8 cellular contexts compared by ENCODE assay signal in genomic region chr9:112174965-112175795, GRCh38. TPM values are rescaled to one million over a fixed set of nuclear protein-coding genes. Genes with fewer than 3 reads are reported as not detected.
DNase-seq lines count a peak whose midpoint lies in the region; ATAC-seq and TF ChIP-seq lines count a peak whose summit lies in the region.

Gene SUSD1, minus strand, starts transcription at chr9:112175297. Its CDS starts 62 bp downstream, at chr9:112175235.

- H3K36me3 ChIP-seq in GM23338 (ENCODE audit: insufficient read depth) (no peaks in the 10 kb centered on the region), Karpas-422 (ENCODE audit: insufficient read depth, low read length) (no peaks in the 10 kb centered on the region)

- CTCF ChIA-PET in activated CD4-positive, alpha-beta memory T cell treated with anti-CD3 and anti-CD28 coated beads, Interleukin-2, amount 10 ng/mL, durations not matched to agents 7 days and 5 days (lab: Charles Lee): interaction anchor here (0.6 to 1.8 kb wide), 5 partner anchors 11 to 185 kb away, joined by 3 to 6 read pairs (median 5); no protein-coding TSS in a partner anchor

- peaks cover 7% of the 10 kb centered on the region for H3K4me1 ChIP-seq in GM23338 (ENCODE audit: insufficient read depth)
- peaks cover 12% of the 10 kb centered on the region for H3K4me1 ChIP-seq in Karpas-422 (ENCODE audit: low read length)

- peak within 1 kb of the TSS; percentile 72 for H3K9ac ChIP-seq in Karpas-422 (ENCODE audit: low read length)

- 0 out of 2 replicates have a peak, but pooled peaks cover 4% of the 10 kb centered on the region for H3F3A ChIP-seq in GM23338 (replicated peaks; ENCODE audit: low read depth)

- H4K20me1 ChIP-seq in GM23338 (replicated peaks; ENCODE audit: insufficient read depth) (no peaks in the 10 kb centered on the region), Karpas-422 (ENCODE audit: insufficient read depth, low read depth, low read length) (no peaks in the 10 kb centered on the region)

- H3K27me3 Mint-ChIP-seq in GM23338 (ENCODE audit: insufficient read depth, low read depth, poor library complexity): peaks cover 29% of the 10 kb centered on the region
- H3K27me3 Mint-ChIP-seq in activated CD4-positive, alpha-beta memory T cell treated with anti-CD3 and anti-CD28 coated beads, Interleukin-2, amount 10 ng/mL, durations not matched to agents 7 days and 5 days: peaks cover 7% of the 10 kb centered on the region
- H3K27me3 Mint-ChIP-seq in naive thymus-derived CD8-positive, alpha-beta T cell: no peaks in the 10 kb centered on the region

- H3K9me3 ChIP-seq in Karpas-422 (ENCODE audit: low read length): no peaks in the 10 kb centered on the region

- peak within 1 kb of the TSS; percentile 96 for H3K4me3 ChIP-seq in GM23338
- peak within 1 kb of the TSS; percentile 72 for H3K4me3 ChIP-seq in Karpas-422 (ENCODE audit: low read length)

- TF ChIP-seq CTCF in GM23338 (conservative IDR thresholded peaks at IDR 0.05; ENCODE audit: low read depth in 2 of 2): no peak

- peak within 1 kb of the TSS; percentile 99 for H2AFZ ChIP-seq in GM23338
- H2AFZ ChIP-seq in Karpas-422 (ENCODE audit: low read length): peak within 1 kb of the TSS; percentile 79

- no peaks in the 10 kb centered on the region for H3K36me3 Mint-ChIP-seq in GM23338 (ENCODE audit: low read depth)
- H3K36me3 Mint-ChIP-seq in activated CD4-positive, alpha-beta memory T cell treated with anti-CD3 and anti-CD28 coated beads, Interleukin-2, amount 10 ng/mL, durations not matched to agents 7 days and 5 days (ENCODE audit: low read depth): peaks cover 29% of the 10 kb centered on the region
- H3K36me3 Mint-ChIP-seq in naive thymus-derived CD8-positive, alpha-beta T cell: no peaks in the 10 kb centered on the region

- H3K27ac Mint-ChIP-seq in GM23338: no peak within 1 kb of the TSS
- peak within 1 kb of the TSS; percentile 98 for H3K27ac Mint-ChIP-seq in activated CD4-positive, alpha-beta memory T cell treated with anti-CD3 and anti-CD28 coated beads, Interleukin-2, amount 10 ng/mL, durations not matched to agents 7 days and 5 days
- peak within 1 kb of the TSS; percentile 80 to 92 (median 88) for H3K27ac Mint-ChIP-seq in naive thymus-derived CD8-positive, alpha-beta T cell

- 0 out of 2 replicates have a peak, but pooled peaks cover 7% of the 10 kb centered on the region for H3K9me2 ChIP-seq in GM23338 (ENCODE audit: insufficient read depth)
- H3K9me2 ChIP-seq in Karpas-422 (replicated peaks; ENCODE audit: insufficient read depth, low read length): no peaks in the 10 kb centered on the region

- peak; percentile 44 for DNase-seq in NCI-H2227 (lab: John Stamatoyannopoulos, UW; ENCODE audit: unreplicated experiment)
- DNase-seq in NCI-H2227 treated with DMSO at 0.1 percent for 48 hours (lab: John Stamatoyannopoulos, UW): no peak
- DNase-seq in GM23338 (ENCODE audit: low spot score): peak; percentile 72
- DNase-seq in Karpas-422: peak; percentile 71
- peak; percentile 50 for DNase-seq in activated CD4-positive, alpha-beta memory T cell treated with anti-CD3 and anti-CD28 coated beads, Interleukin-2, amount 10 ng/mL, durations not matched to agents 7 days and 5 days
- DNase-seq in naive thymus-derived CD8-positive, alpha-beta T cell: peak in 7 of 10 donors; percentile 21 to 46 (median 39)
- no peak for DNase-seq in kidney glomerular epithelial cell (lab: John Stamatoyannopoulos, UW)

- H3K9me3 Mint-ChIP-seq in GM23338: no peaks in the 10 kb centered on the region
- peaks cover 6% of the 10 kb centered on the region for H3K9me3 Mint-ChIP-seq in activated CD4-positive, alpha-beta memory T cell treated with anti-CD3 and anti-CD28 coated beads, Interleukin-2, amount 10 ng/mL, durations not matched to agents 7 days and 5 days
- no peaks in the 10 kb centered on the region for H3K9me3 Mint-ChIP-seq in naive thymus-derived CD8-positive, alpha-beta T cell

- ATAC-seq in GM23338 (peak; percentile 67), esophagus mucosa (peak; percentile 43)
- peak; percentile 51 to 73 for ATAC-seq in naive thymus-derived CD8-positive, alpha-beta T cell

- POLR2A ChIA-PET in activated CD4-positive, alpha-beta memory T cell treated with anti-CD3 and anti-CD28 coated beads, Interleukin-2, amount 10 ng/mL, durations not matched to agents 7 days and 5 days (lab: Charles Lee): interaction anchor here (0.6 to 5.8 kb wide), 18 partner anchors 9 to 204 kb away, joined by 3 to 49 read pairs (median 4); partner anchors contain the start of genes HSDL2 and PTBP3
- POLR2A ChIA-PET in naive thymus-derived CD8-positive, alpha-beta T cell (lab: Charles Lee): interaction anchor here (0.6 to 1.5 kb wide), 6 partner anchors 53 to 705 kb away, joined by 3 to 6 read pairs (median 5); partner anchors contain the start of genes PTBP3 and UGCG

- H3K27me3 ChIP-seq in GM23338 (ENCODE audit: insufficient read depth) (peaks cover 41% of the 10 kb centered on the region), Karpas-422 (ENCODE audit: low read length) (no peaks in the 10 kb centered on the region; the same call in 1 of the 2 replicates)

- H3K79me2 ChIP-seq in GM23338 (replicated peaks; ENCODE audit: insufficient read depth): no peaks in the 10 kb centered on the region
- H3K79me2 ChIP-seq in Karpas-422 (ENCODE audit: low read length): 0 out of 2 replicates have a peak, but pooled peaks cover 5% of the 10 kb centered on the region

- peak within 1 kb of the TSS; percentile 87 for H3K4me3 Mint-ChIP-seq in GM23338
- peak within 1 kb of the TSS; percentile 86 for H3K4me3 Mint-ChIP-seq in activated CD4-positive, alpha-beta memory T cell treated with anti-CD3 and anti-CD28 coated beads, Interleukin-2, amount 10 ng/mL, durations not matched to agents 7 days and 5 days
- H3K4me3 Mint-ChIP-seq in naive thymus-derived CD8-positive, alpha-beta T cell: peak within 1 kb of the TSS; percentile 82 to 93 (median 90)

- peak within 1 kb of the TSS; percentile 97 for H3K4me2 ChIP-seq in GM23338
- H3K4me2 ChIP-seq in Karpas-422 (ENCODE audit: low read depth, low read length, poor library complexity, severe bottlenecking): peak within 1 kb of the TSS; percentile 86

- H3K27ac ChIP-seq in GM23338 (ENCODE audit: low read depth) (no peak within 1 kb of the TSS), Karpas-422 (ENCODE audit: low read length) (no peak within 1 kb of the TSS)

- H3K4me1 Mint-ChIP-seq in GM23338: peaks cover 32% of the 10 kb centered on the region
- peaks cover 80% of the 10 kb centered on the region for H3K4me1 Mint-ChIP-seq in activated CD4-positive, alpha-beta memory T cell treated with anti-CD3 and anti-CD28 coated beads, Interleukin-2, amount 10 ng/mL, durations not matched to agents 7 days and 5 days
- H3K4me1 Mint-ChIP-seq in naive thymus-derived CD8-positive, alpha-beta T cell: peaks cover 37 to 81% (median 68%) of the 10 kb centered on the region in 4 donors

TF ChIP-seq in GM23338, 12 proteins besides CTCF, POLR2A, EP300 and RAD21:
- TF ChIP-seq REST (IDR thresholded peaks at IDR 0.05; ENCODE audit: unreplicated experiment): no peak
- no peak for TF ChIP-seq POLR2AphosphoS5 (IDR thresholded peaks at IDR 0.05; ENCODE audit: low read depth)
- peak; percentile 42 for TF ChIP-seq EZH2 (IDR thresholded peaks at IDR 0.05; ENCODE audit: low read depth, unreplicated experiment)

RNA-seq across cellular contexts. Expression of gene SUSD1, which starts in this region (rescaled TPM):
- total RNA-seq in GM23338 (2014; rRNA removed; shearing (Covaris generic)): 5.1 and 6.4 TPM in 2 replicates
- 1.2 and 1.4 TPM in 2 replicates for polyA plus RNA-seq in GM23338 (2016; fragmentation: Nextera tagmentation; extraction: Ambion mirVana)
- 14.5 and 17.2 TPM in 2 replicates for total RNA-seq in Karpas-422 (2014; rRNA removed; shearing (Covaris generic); ENCODE audit: low replicate concordance)
- total RNA-seq in activated CD4-positive, alpha-beta memory T cell treated with anti-CD3 and anti-CD28 coated beads, Interleukin-2, amount 10 ng/mL, durations not matched to agents 7 days and 5 days: 10 to 100 TPM; 18.4 TPM
- 4.9 TPM for total RNA-seq in esophagus mucosa
- 1 to 10 TPM; 2.5 to 2.6 TPM for total RNA-seq in naive thymus-derived CD8-positive, alpha-beta T cell
- polyA plus RNA-seq in naive thymus-derived CD8-positive, alpha-beta T cell: 10 to 100 TPM in 1 of 3 donors, 1 to 10 TPM in 2; 4.1 to 12.4 (median 4.7) TPM

Comparison
In these comparisons a context has a peak if more than half of its experiments do, and no peak if none do; other contexts are left out.
1. DNase-seq: peak in NCI-H2227 (single experiment), GM23338 (single experiment), Karpas-422 (single experiment), activated CD4-positive, alpha-beta memory T cell treated with anti-CD3 and anti-CD28 coated beads, Interleukin-2, amount 10 ng/mL, durations not matched to agents 7 days and 5 days (single experiment) and naive thymus-derived CD8-positive, alpha-beta T cell (7 of 10); none in NCI-H2227 treated with DMSO at 0.1 percent for 48 hours (single experiment) and kidney glomerular epithelial cell (single experiment).
2. Peak in every context shown above with its lines, with median percentiles within 50 percentile points of each other: ATAC-seq and H3K4me3 Mint-ChIP-seq.